15 cellular contexts compared by ENCODE assay signal in the genomic region with DNA sequence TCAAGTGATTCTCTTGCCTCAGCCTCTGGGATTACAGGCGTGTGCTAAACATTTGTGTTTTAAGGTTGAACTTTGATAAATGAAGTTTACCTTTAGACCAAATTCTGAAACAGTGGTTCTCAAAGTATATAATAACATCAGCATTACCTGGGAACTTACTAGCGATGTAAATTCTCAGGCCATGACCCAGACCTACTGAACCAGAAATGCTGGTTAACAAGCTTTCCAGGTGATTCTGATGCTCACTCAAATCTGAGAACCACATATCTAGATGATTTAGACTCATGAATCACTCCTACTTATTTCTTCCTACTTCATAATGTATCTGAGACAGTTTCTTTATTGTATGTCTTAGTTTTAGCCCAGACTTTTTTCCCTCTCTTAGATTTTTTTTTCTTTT. TPM values are rescaled to one million over a fixed set of nuclear protein-coding genes. Genes with fewer than 3 reads are reported as not detected.
DNase-seq lines count a peak whose midpoint lies in the region; ATAC-seq and TF ChIP-seq lines count a peak whose summit lies in the region.
"Had no signal": no experiment of that assay in that cellular context is flagged by ENCODE, and none has a peak within 500 bp of the region (broad histone marks: within the 10 kb centered on the region; RNA-seq: fewer than 3 reads in every experiment).

No MANE protein-coding gene starts in this region.

- H3K4me1 Mint-ChIP-seq in type B pancreatic cell (ENCODE audit: unreplicated experiment): peaks cover 4% of the 10 kb centered on the region

- H2AFZ ChIP-seq in mammary epithelial cell (ENCODE audit: low read depth, low read length): no peak overlapping the region
- H2AFZ ChIP-seq: GM23248 had no signal

- H3K4me2 ChIP-seq in mammary epithelial cell (ENCODE audit: insufficient read depth, low read depth, low read length): no peak overlapping the region
- H3K4me2 ChIP-seq: BLaER1 had no signal

- peak overlapping the region; percentile 20 for H3K4me3 Mint-ChIP-seq in type B pancreatic cell
- H3K4me3 Mint-ChIP-seq: CD8-positive, alpha-beta memory T cell had no signal

- no peaks in the 10 kb centered on the region for H3K27me3 ChIP-seq in mammary epithelial cell (ENCODE audit: insufficient read depth, low read length)
- no peaks in the 10 kb centered on the region for H3K27me3 ChIP-seq in breast epithelium
- H3K27me3 ChIP-seq: BLaER1 had no signal

- H3K9me3 ChIP-seq in mammary epithelial cell (replicated peaks; ENCODE audit: insufficient read depth, low read length): no peaks in the 10 kb centered on the region
- H3K9me3 ChIP-seq in breast epithelium: no peaks in the 10 kb centered on the region
- H3K9me3 ChIP-seq: BLaER1 had no signal

- no peak overlapping the region for H3K27ac ChIP-seq in mammary epithelial cell (ENCODE audit: insufficient read depth, low read depth, low read length)
- no peak overlapping the region for H3K27ac ChIP-seq in breast epithelium
- H3K27ac ChIP-seq: BLaER1, GM23248 had no signal

- ATAC-seq in HG02885 (IDR thresholded peaks at IDR 0.05; ENCODE audit: poor library complexity, unreplicated experiment): no peak
- ATAC-seq: HCT116 had no signal

- DNase-seq in mammary epithelial cell: peak; percentile 35
- DNase-seq in breast epithelium (ENCODE audit: low spot score in 2 of 2): no peak
- peak; percentile 85 for DNase-seq in epithelial cell of esophagus (ENCODE audit: low read depth)
- peak; percentile 5 for DNase-seq in kidney glomerular epithelial cell (lab: John Stamatoyannopoulos, UW)
- no peak for DNase-seq in type B pancreatic cell (ENCODE audit: extremely low spot score, unreplicated experiment)
- no peak for DNase-seq in activated gamma-delta T cell treated with Interleukin-2 at 50 U/mL for 16 hours
- no peak for DNase-seq in NCI-H226
- DNase-seq: 8988T; AML-193; CD8-positive, alpha-beta memory T cell; DMS53; GM23248 had no signal

- H3K4me1 ChIP-seq in mammary epithelial cell (ENCODE audit: insufficient read depth, low read length) (no peaks in the 10 kb centered on the region), breast epithelium (no peaks in the 10 kb centered on the region)
- H3K4me1 ChIP-seq: BLaER1 had no signal

- dilution Hi-C loops in mammary epithelial cell (cut with HindIII; ENCODE audit: low sequenced_read_pairs): no loop called here

- H3K9me3 Mint-ChIP-seq in type B pancreatic cell: peaks cover 6% of the 10 kb centered on the region

- no peaks in the 10 kb centered on the region for H4K20me1 ChIP-seq in mammary epithelial cell (ENCODE audit: insufficient read depth, low read length)
- H4K20me1 ChIP-seq: BLaER1 had no signal

- H3K4me3 ChIP-seq in mammary epithelial cell (replicated peaks in 1 of 3; ENCODE audit: insufficient read depth in 1 of 3, low read depth in 2 of 3, low read length in 3 of 3) (no peak overlapping the region), breast epithelium (no peak overlapping the region), epithelial cell of esophagus (ENCODE audit: low read length) (no peak overlapping the region)
- H3K4me3 ChIP-seq: BLaER1, GM23248 had no signal

- H3K27me3 Mint-ChIP-seq in type B pancreatic cell: no peaks in the 10 kb centered on the region
- H3K27me3 Mint-ChIP-seq: CD8-positive, alpha-beta memory T cell had no signal

- TF ChIP-seq CTCF in mammary epithelial cell (conservative IDR thresholded peaks at IDR 0.05 in 1 of 2, IDR thresholded peaks at IDR 0.05 in 1 of 2; ENCODE audit: extremely low read depth in 1 of 2, insufficient read depth in 1 of 2, low read depth in 1 of 2, low read length in 2 of 2): no peak
- TF ChIP-seq CTCF in breast epithelium (IDR thresholded peaks at IDR 0.05): no peak
- TF ChIP-seq CTCF in epithelial cell of esophagus (IDR thresholded peaks at IDR 0.05; ENCODE audit: insufficient read depth, low read depth, low read length, missing control alignments): no peak
- no peak for TF ChIP-seq CTCF in type B pancreatic cell (conservative IDR thresholded peaks at IDR 0.05)

- no TSS peak for BruUV-seq in mammary epithelial cell (replicated peaks; lab: Mats Ljungman, UMichigan)

- peak overlapping the region; percentile 59 for H3K27ac Mint-ChIP-seq in type B pancreatic cell

- H3K36me3 Mint-ChIP-seq in type B pancreatic cell: peaks cover 19% of the 10 kb centered on the region

- intact Hi-C loops in mammary epithelial cell (cut with micrococcal nuclease): no loop called here
- intact Hi-C loops in breast epithelium (cut with DNase I; ENCODE audit: low total_unique reads): no loop called here

- TF ChIP-seq POLR2A in breast epithelium (IDR thresholded peaks at IDR 0.05): no peak

- H3K79me2 ChIP-seq in mammary epithelial cell (ENCODE audit: insufficient read depth, low read length): no peaks in the 10 kb centered on the region

- in situ Hi-C loops in mammary epithelial cell (cut with MboI; ENCODE audit: low sequenced_read_pairs in 2 of 2): no loop called here

- H3K36me3 ChIP-seq in mammary epithelial cell (ENCODE audit: insufficient read depth, low read length) (no peaks in the 10 kb centered on the region), breast epithelium (no peaks in the 10 kb centered on the region)

- no peak overlapping the region for H3K9ac ChIP-seq in mammary epithelial cell (ENCODE audit: insufficient read depth, low read length)
- H3K9ac ChIP-seq: BLaER1, GM23248 had no signal

- WGBS in mammary epithelial cell (ENCODE audit: low coverage, missing lambda C conversion rate): 100% methylated on average over 2 of the region's 2 CpGs

- CTCF ChIA-PET in mammary epithelial cell (lab: Charles Lee; ENCODE audit: low non-redundant PET): no interaction called here

RNA-seq across cellular contexts. Expression of a gene that starts 43.6 kb away (rescaled TPM):
- total RNA-seq in mammary epithelial cell (10 to 100 TPM; 23.0 to 29.3 TPM), breast epithelium (10 to 100 TPM; 10.6 to 77.6 (median 33.8) TPM), type B pancreatic cell (ENCODE audit: low replicate concordance) (23.6 and 27.3 TPM in 2 replicates)
- polyA plus RNA-seq in mammary epithelial cell: 8.7 TPM
- polyA minus RNA-seq in mammary epithelial cell: 3.4 TPM

RNA-seq across cellular contexts. Expression of a gene that starts 46.8 kb away (rescaled TPM):
- total RNA-seq in mammary epithelial cell (10 to 100 TPM; 15.0 to 25.8 TPM), breast epithelium (10 to 100 TPM; 31.5 to 42.6 (median 36.3) TPM), type B pancreatic cell (ENCODE audit: low replicate concordance) (33.8 and 36.6 TPM in 2 replicates)
- polyA plus RNA-seq in mammary epithelial cell: 6.3 TPM
- polyA minus RNA-seq in mammary epithelial cell: 19.1 TPM

Comparison
In these comparisons a context has a peak if more than half of its experiments do, and no peak if none do; other contexts are left out.
1. DNase-seq: peak in mammary epithelial cell (single experiment), epithelial cell of esophagus (single experiment) and kidney glomerular epithelial cell (single experiment); none in breast epithelium (0 of 2), type B pancreatic cell (single experiment), activated gamma-delta T cell treated with Interleukin-2 at 50 U/mL for 16 hours (single experiment) and NCI-H226 (single experiment).